14 cellular contexts compared by ENCODE assay signal in the genomic region with DNA sequence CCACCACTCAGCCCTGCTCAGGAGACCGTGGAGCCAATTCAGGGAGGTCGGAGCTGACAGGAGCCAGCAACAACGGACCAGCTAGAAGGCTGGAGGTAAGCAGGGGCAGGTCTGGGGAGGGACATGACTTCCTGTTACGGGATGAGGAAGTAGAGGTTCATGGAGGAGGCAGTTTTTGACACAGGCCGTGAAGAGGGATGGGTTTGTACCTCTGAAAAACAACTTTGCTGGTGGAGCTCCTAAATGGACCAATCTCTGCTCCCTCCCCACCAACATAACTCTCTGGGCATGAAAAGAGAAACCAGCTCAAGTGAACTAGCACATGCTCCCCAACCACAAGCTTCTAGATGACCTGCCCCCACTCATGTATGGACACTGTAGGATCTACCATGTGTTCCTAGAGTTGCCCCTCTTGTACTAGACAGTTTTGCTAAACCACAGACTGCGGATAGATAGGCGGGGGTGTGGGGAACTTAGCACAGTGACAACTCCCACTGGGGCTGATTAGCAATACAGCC. TPM values are rescaled to one million over a fixed set of nuclear protein-coding genes. Genes with fewer than 3 reads are reported as not detected.
DNase-seq lines count a peak whose midpoint lies in the region; ATAC-seq and TF ChIP-seq lines count a peak whose summit lies in the region.
"Had no signal": no experiment of that assay in that cellular context is flagged by ENCODE, and none has a peak within 500 bp of the region (broad histone marks: within the 10 kb centered on the region; RNA-seq: fewer than 3 reads in every experiment).

No MANE protein-coding gene starts in this region.

- peaks cover 14% of the 10 kb centered on the region for H3K4me1 ChIP-seq in CD8-positive, alpha-beta T cell (ENCODE audit: insufficient read depth, low read length)
- no peaks in the 10 kb centered on the region for H3K4me1 ChIP-seq in BE2C
- H3K4me1 ChIP-seq: SJSA1 had no signal

- peak overlapping the region; percentile 8 for H3K27ac Mint-ChIP-seq in CD8-positive, alpha-beta T cell

- H3K4me3 Mint-ChIP-seq in CD8-positive, alpha-beta T cell = no peak overlapping the region

- peaks cover 50% of the 10 kb centered on the region for H3K4me1 Mint-ChIP-seq in CD8-positive, alpha-beta T cell (ENCODE audit: low read depth)

- no peak for TF ChIP-seq CTCF in CD8-positive, alpha-beta T cell (IDR thresholded peaks at IDR 0.05)
- no peak for TF ChIP-seq CTCF in BE2C (IDR thresholded peaks at IDR 0.05; ENCODE audit: low read depth, low read length)
- no peak for TF ChIP-seq CTCF in brain microvascular endothelial cell (IDR thresholded peaks at IDR 0.05; ENCODE audit: low read depth, low read length, missing control alignments)

- H3K36me3 ChIP-seq in CD8-positive, alpha-beta T cell (ENCODE audit: insufficient read depth, low read length) = no peaks in the 10 kb centered on the region
- no peaks in the 10 kb centered on the region for H3K36me3 ChIP-seq in BE2C
- no peaks in the 10 kb centered on the region for H3K36me3 ChIP-seq in brain microvascular endothelial cell (replicated peaks)
- H3K36me3 ChIP-seq: SJSA1 had no signal

- H3K9me3 ChIP-seq in CD8-positive, alpha-beta T cell (ENCODE audit: low read length) = no peaks in the 10 kb centered on the region
- H3K9me3 ChIP-seq in BE2C = no peaks in the 10 kb centered on the region
- H3K9me3 ChIP-seq: esophagus muscularis mucosa, SJSA1 had no signal

- DNase-seq in CD8-positive, alpha-beta T cell = no peak
- DNase-seq in NCI-H510A treated with DMSO at 0.1 percent for 48 hours (lab: John Stamatoyannopoulos, UW) (peak; percentile 33), left kidney (ENCODE audit: low read depth, low spot score) (peak; percentile 44), BE2C (no peak), NCI-H1694 (lab: John Stamatoyannopoulos, UW) (no peak), brain microvascular endothelial cell (no peak)
- DNase-seq: NCI-H187 treated with DMSO at 0.1 percent for 48 hours; nucleus accumbens; stimulated activated CD4-positive, alpha-beta T cell treated with anti-CD3 and anti-CD28 coated beads, Interleukin-4, amount 100 ng/mL, for 24 hours had no signal

- H3K27me3 ChIP-seq in CD8-positive, alpha-beta T cell (ENCODE audit: insufficient read depth, low read length) = no peaks in the 10 kb centered on the region
- H3K27me3 ChIP-seq in BE2C (no peaks in the 10 kb centered on the region), brain microvascular endothelial cell (replicated peaks) (no peaks in the 10 kb centered on the region)
- H3K27me3 ChIP-seq: esophagus muscularis mucosa, SJSA1 had no signal

- CTCF ChIA-PET in CD8-positive, alpha-beta T cell (lab: Charles Lee) = interaction anchor here (1.3 kb wide), 1 partner anchor 144 kb away, joined by 4 read pairs; no protein-coding TSS in a partner anchor

- ATAC-seq in CD8-positive, alpha-beta T cell = no peak
- peak; percentile 40 for ATAC-seq in GM21447 (IDR thresholded peaks at IDR 0.05; ENCODE audit: unreplicated experiment)
- no peak for ATAC-seq in HG03196 (IDR thresholded peaks at IDR 0.05; ENCODE audit: unreplicated experiment)

- H3K9me3 Mint-ChIP-seq in CD8-positive, alpha-beta T cell = no peaks in the 10 kb centered on the region

- POLR2A ChIA-PET in CD8-positive, alpha-beta T cell (lab: Charles Lee) = no interaction called here

- H3K27me3 Mint-ChIP-seq in CD8-positive, alpha-beta T cell (ENCODE audit: low read depth) = no peaks in the 10 kb centered on the region

- intact Hi-C loops in CD8-positive, alpha-beta T cell (cut with DNase I, micrococcal nuclease) = no loop called here

- peaks cover 31% of the 10 kb centered on the region for H3K36me3 Mint-ChIP-seq in CD8-positive, alpha-beta T cell

- no peak overlapping the region for H3K27ac ChIP-seq in CD8-positive, alpha-beta T cell (ENCODE audit: low read depth, low read length)
- H3K27ac ChIP-seq in brain microvascular endothelial cell = no peak overlapping the region
- H3K27ac ChIP-seq: C4-2B, esophagus muscularis mucosa, SJSA1 had no signal

- H3K4me3 ChIP-seq in CD8-positive, alpha-beta T cell (ENCODE audit: low read depth, low read length) = no peak overlapping the region
- H3K4me3 ChIP-seq in BE2C (ENCODE audit: low read depth, low read length) = no peak overlapping the region
- no peak overlapping the region for H3K4me3 ChIP-seq in brain microvascular endothelial cell (ENCODE audit: low read depth, low read length)
- H3K4me3 ChIP-seq: esophagus muscularis mucosa, SJSA1 had no signal

- in situ Hi-C loops in brain microvascular endothelial cell (cut with HindIII; ENCODE audit: low pct_ligation_motif_present, low sequenced_read_pairs) = no loop called here

RNA-seq across cellular contexts. Expression of gene RALGAPA2, which starts 31.4 kb away (rescaled TPM):
- total RNA-seq in CD8-positive, alpha-beta T cell = 10 to 100 TPM; 15.4 to 17.5 TPM
- 1.5 TPM for polyA plus RNA-seq in BE2C (2012; ENCODE audit: insufficient read depth, insufficient read length, low read depth)

Comparison
In these comparisons a context has a peak if more than half of its experiments do, and no peak if none do; other contexts are left out.
1. DNase-seq: peak in NCI-H510A treated with DMSO at 0.1 percent for 48 hours (single experiment) and left kidney (single experiment); none in CD8-positive, alpha-beta T cell (0 of 7), BE2C (single experiment), NCI-H1694 (single experiment) and brain microvascular endothelial cell (single experiment).